Comparison of ENCODE assay signal across 1 cellular context in genomic region chr16:29641561-29641960, GRCh38.
TF ChIP-seq lines count a peak whose summit lies in the region.

No MANE protein-coding gene starts in this region.

TF ChIP-seq in WTC11, 78 proteins besides CTCF, POLR2A, EP300 and RAD21 (continued from another document):
- TF ChIP-seq ZNF532 (CRISPR knock-in tag; IDR thresholded peaks at IDR 0.05; ENCODE audit: borderline replicate concordance) (no peak), AFF4 (CRISPR knock-in tag; IDR thresholded peaks at IDR 0.05; ENCODE audit: borderline replicate concordance) (no peak)
TF ChIP-seq in WTC11: peak in this region for 0.
